1 cellular context compared by ENCODE assay signal in the genomic region with DNA sequence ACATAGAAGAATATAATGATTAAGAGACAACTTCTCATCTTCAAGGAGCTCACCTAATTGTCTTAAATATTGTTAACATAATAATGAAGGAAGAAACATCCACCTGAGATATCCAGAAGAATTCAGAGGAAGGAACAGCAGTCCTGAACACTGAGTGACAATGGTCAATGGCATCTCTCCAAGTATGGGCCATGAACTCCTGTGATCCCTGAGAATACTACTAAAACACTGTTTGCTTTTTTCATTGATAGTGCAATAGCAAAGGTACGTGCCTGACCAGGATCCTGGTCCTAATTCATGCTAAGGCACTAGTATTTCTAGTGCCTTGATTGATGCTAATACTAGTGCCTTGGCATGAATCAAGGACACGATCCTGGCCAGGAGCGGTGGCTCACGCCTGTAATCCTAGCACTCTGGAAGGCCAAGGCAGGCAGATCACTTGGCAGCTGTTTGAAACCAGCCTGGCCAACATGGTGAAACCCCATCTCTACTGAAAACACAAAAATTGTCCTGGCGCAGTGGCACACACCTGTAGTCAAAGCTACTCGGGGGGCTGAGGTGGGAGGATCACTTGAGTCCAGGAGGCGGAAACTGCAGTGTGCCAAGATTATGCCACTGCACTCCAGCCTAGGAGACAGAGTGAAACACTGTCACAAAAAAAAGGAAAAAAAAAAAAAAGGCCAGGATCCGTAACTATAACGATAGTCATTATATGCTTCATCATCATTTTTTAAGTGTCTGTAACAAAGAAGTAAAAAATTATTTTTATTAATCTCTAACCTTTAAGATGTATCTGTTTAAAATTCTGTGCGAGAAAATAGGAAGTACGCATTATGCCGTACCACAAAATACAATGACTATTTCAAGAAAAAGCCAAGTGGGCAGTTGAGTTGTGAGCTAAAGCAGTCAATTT.
TF ChIP-seq lines count a peak whose summit lies in the region.

No MANE protein-coding gene starts in this region.

TF ChIP-seq in HepG2, 621 proteins besides CTCF, POLR2A, EP300 and RAD21:
- no peak for TF ChIP-seq MEF2D (CRISPR knock-in tag; IDR thresholded peaks at IDR 0.05)
- no peak for TF ChIP-seq CC2D1A (CRISPR knock-in tag; IDR thresholded peaks at IDR 0.05)
- TF ChIP-seq, protein P1, sequence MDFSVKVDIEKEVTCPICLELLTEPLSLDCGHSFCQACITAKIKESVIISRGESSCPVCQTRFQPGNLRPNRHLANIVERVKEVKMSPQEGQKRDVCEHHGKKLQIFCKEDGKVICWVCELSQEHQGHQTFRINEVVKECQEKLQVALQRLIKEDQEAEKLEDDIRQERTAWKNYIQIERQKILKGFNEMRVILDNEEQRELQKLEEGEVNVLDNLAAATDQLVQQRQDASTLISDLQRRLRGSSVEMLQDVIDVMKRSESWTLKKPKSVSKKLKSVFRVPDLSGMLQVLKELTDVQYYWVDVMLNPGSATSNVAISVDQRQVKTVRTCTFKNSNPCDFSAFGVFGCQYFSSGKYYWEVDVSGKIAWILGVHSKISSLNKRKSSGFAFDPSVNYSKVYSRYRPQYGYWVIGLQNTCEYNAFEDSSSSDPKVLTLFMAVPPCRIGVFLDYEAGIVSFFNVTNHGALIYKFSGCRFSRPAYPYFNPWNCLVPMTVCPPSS (IDR thresholded peaks at IDR 0.05) = no peak
- TF ChIP-seq, protein P2, sequence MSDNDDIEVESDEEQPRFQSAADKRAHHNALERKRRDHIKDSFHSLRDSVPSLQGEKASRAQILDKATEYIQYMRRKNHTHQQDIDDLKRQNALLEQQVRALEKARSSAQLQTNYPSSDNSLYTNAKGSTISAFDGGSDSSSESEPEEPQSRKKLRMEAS (IDR thresholded peaks at IDR 0.05) = no peak
- peak; percentile 83 to 92; a peak in 3 of 4 replicates for TF ChIP-seq MAFK (conservative IDR thresholded peaks at IDR 0.05 in 1 of 2, IDR thresholded peaks at IDR 0.05 in 1 of 2; ENCODE audit: low read length in 2 of 2)
- no peak for TF ChIP-seq ZNF263 (CRISPR knock-in tag; IDR thresholded peaks at IDR 0.05)
- peak; percentile 87 for TF ChIP-seq MAFF (IDR thresholded peaks at IDR 0.05; ENCODE audit: low read depth, low read length)
